ENCODE assay signal across 8 cellular contexts in the genomic region with DNA sequence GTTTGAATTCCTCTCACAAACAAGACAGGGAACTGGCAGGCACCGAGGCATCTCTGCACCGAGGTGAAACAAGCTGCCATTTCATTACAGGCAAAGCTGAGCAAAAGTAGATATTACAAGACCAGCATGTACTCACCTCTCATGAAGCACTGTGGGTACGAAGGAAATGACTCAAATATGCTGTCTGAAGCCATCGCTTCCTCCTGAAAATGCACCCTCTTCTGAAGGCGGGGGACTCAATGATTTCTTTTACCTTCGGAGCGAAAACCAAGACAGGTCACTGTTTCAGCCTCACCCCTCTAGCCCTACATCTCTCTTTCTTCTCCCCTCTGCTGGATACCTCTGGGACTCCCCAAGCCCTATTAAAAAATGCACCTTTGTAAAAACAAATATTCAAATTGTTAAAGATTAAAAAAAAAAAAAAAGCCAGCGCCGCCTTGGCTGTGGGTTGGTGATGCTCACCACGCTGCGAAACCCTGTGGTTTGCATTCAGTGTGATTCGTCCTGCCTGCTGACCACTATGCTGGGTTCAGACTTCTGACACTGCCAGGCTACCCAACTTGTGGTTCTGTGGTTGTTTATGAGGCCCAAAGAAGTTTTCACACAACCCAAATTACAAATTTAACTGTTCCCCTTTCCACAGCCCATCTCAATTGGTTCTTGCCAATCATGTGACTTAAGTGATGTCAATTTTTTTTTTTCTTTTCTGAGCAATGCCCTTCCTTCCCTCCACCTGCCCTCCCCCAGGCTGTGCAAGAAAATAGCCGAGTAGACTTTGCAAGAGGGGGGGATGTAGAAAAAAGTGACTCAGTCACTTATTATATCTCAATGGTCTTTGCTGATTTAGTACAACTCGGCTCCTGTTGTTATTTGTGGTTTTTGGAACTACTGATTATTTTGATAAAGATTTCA. TPM values are rescaled to one million over a fixed set of nuclear protein-coding genes. Genes with fewer than 3 reads are reported as not detected.
DNase-seq lines count a peak whose midpoint lies in the region; ATAC-seq, FAIRE-seq and TF ChIP-seq lines count a peak whose summit lies in the region.

A gene (minus strand): TSS at position 597 of the 912 bp plus-strand sequence.

- TF ChIP-seq CTCF in Peyer's patch (IDR thresholded peaks at IDR 0.05) (peak in 3 of 6 experiments; percentile 5 to 24 (median 12)), thyroid gland (IDR thresholded peaks at IDR 0.05) (no peak)

- H3K4me3 ChIP-seq in Peyer's patch (peak within 1 kb of the TSS; percentile 29 to 38 (median 37)), small intestine (ENCODE audit: low read depth in 1 of 2, low read length in 2 of 2) (peak within 1 kb of the TSS in 1 of 2 donors; percentile 31), thyroid gland (replicated peaks in 1 of 3) (peak within 1 kb of the TSS in 1 of 3 donors; percentile 9)

- intact Hi-C loops in thyroid gland (cut with DNase I): no loop called here

- H3K27ac ChIP-seq in Peyer's patch (peak within 1 kb of the TSS; percentile 74 to 83 (median 74)), small intestine (ENCODE audit: low read depth in 1 of 2, low read length in 1 of 2) (peak within 1 kb of the TSS; percentile 16 to 84), thyroid gland (no peak within 1 kb of the TSS)

- no peaks in the 10 kb centered on the region for H3K27me3 ChIP-seq in Peyer's patch
- H3K27me3 ChIP-seq in small intestine (ENCODE audit: control insufficient read depth in 2 of 2, insufficient read depth in 2 of 2, low read length in 2 of 2): no peaks in the 10 kb centered on the region
- no peaks in the 10 kb centered on the region for H3K27me3 ChIP-seq in thyroid gland

- H3K36me3 ChIP-seq in Peyer's patch: no peaks in the 10 kb centered on the region
- no peaks in the 10 kb centered on the region for H3K36me3 ChIP-seq in small intestine (ENCODE audit: control insufficient read depth in 2 of 2, insufficient read depth in 2 of 2, low read length in 2 of 2)
- no peaks in the 10 kb centered on the region for H3K36me3 ChIP-seq in thyroid gland

- no peak for FAIRE-seq in small intestine (lab: Jason Lieb, UNC)

- DNase-seq in Peyer's patch (peak in 2 of 3 donors; percentile 78 to 85), globus pallidus (ENCODE audit: low spot score) (peak; percentile 55), small intestine (peak; percentile 69), thyroid gland (no peak), NCI-H2227 (lab: John Stamatoyannopoulos, UW; ENCODE audit: unreplicated experiment) (no peak)
- peak; percentile 38 to 63 for DNase-seq in activated T-helper 1 cell treated with anti-CD3 and anti-CD28 coated beads, Interleukin-2, amount 50 U/mL, for 16 hours (ENCODE audit: low read depth in 1 of 2, low spot score in 1 of 2)

- TF ChIP-seq POLR2A in Peyer's patch (IDR thresholded peaks at IDR 0.05) (peak; percentile 27 to 37), thyroid gland (IDR thresholded peaks at IDR 0.05) (no peak)

- H3K9me3 ChIP-seq in Peyer's patch (no peaks in the 10 kb centered on the region), small intestine (ENCODE audit: control insufficient read depth, low read depth) (no peaks in the 10 kb centered on the region), thyroid gland (no peaks in the 10 kb centered on the region)

- peaks cover 3 to 37% (median 15%) of the 10 kb centered on the region in 4 donors for H3K4me1 ChIP-seq in Peyer's patch
- H3K4me1 ChIP-seq in small intestine (ENCODE audit: control insufficient read depth in 2 of 2, insufficient read depth in 1 of 2, low read depth in 1 of 2, low read length in 1 of 2): peaks cover 6 to 13% of the 10 kb centered on the region in 2 donors
- H3K4me1 ChIP-seq in thyroid gland: peaks cover 4 to 23% of the 10 kb centered on the region in 2 donors

- WGBS in small intestine, 3 donors: 55 to 84% (median 61%) methylated on average over 14 of the region's 14 CpGs
- WGBS in thyroid gland, 2 donors: 86 to 88% methylated on average over 14 of the region's 14 CpGs

- peak; percentile 55 for ATAC-seq in GM18861 (IDR thresholded peaks at IDR 0.05; ENCODE audit: unreplicated experiment)
- peak; percentile 62 for ATAC-seq in HG03025 (IDR thresholded peaks at IDR 0.05; ENCODE audit: low FRiP score, unreplicated experiment)

RNA-seq across cellular contexts. Expression of the gene that starts here (rescaled TPM):
- 10 to 100 TPM; 15.1 to 80.9 (median 24.1) TPM for total RNA-seq in Peyer's patch
- polyA plus RNA-seq in small intestine: 1 to 10 TPM; 2.5 to 5.8 (median 3.2) TPM
- 10 to 100 TPM in 1 of 4 donors, 1 to 10 TPM in 3; 2.9 to 18.7 (median 7.7) TPM for total RNA-seq in thyroid gland

Comparison
In these comparisons a context has a peak if more than half of its experiments do, and no peak if none do; other contexts are left out.
1. DNase-seq: peak in Peyer's patch (2 of 3), activated T-helper 1 cell treated with anti-CD3 and anti-CD28 coated beads, Interleukin-2, amount 50 U/mL, for 16 hours (2 of 2), globus pallidus (single experiment) and small intestine (single experiment); none in thyroid gland (0 of 2) and NCI-H2227 (single experiment).
2. H3K27ac ChIP-seq: peak in Peyer's patch (4 of 4) and small intestine (2 of 2); none in thyroid gland (0 of 3).
3. POLR2A ChIP-seq: peak in Peyer's patch (2 of 2); none in thyroid gland (0 of 2).